ENCODE assay signal across 16 cellular contexts in the genomic region with DNA sequence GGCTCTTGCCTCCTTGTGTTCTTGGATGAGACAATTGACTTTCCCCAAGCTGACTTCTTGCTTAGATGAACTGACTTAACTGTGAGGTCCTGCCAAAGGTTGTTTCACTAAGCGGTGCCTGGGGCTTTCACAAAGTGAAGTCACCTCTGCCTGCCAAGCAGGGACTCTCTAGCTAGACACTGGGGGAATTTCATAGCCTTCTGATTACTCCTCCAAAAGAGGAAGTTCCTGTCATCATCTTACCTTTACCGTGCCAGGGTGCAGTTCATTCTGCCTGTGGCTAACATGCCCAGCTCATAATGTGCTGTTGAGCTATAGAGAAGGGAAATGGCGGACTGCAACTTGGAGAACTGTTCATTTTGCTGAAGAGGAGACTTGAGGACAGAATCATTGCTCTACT.
A peak's percentile ranks its signal among the peaks of the same experiment; 100 is the strongest.
DNase-seq lines count a peak whose midpoint lies in the region; ATAC-seq and TF ChIP-seq lines count a peak whose summit lies in the region.
"Had no signal": no experiment of that assay in that cellular context is flagged by ENCODE, and none has a peak within 500 bp of the region (broad histone marks: within the 10 kb centered on the region; RNA-seq: fewer than 3 reads in every experiment).

No MANE protein-coding gene starts in this region.

- DNase-seq in foreskin keratinocyte = peak; percentile 74 to 89
- no peak for DNase-seq in aorta
- no peak for DNase-seq in neuronal stem cell (ENCODE audit: low spot score)
- DNase-seq in effector CD8-positive, alpha-beta T cell (lab: John Stamatoyannopoulos, UW) = no peak
- DNase-seq in gastrocnemius medialis = no peak
- DNase-seq: activated B cell treated with CpG ODN at 0.5 μM for 24 hours, caudate nucleus, COR-L47 had no signal

- intact Hi-C loops in aorta (cut with DNase I) (no loop called here), gastrocnemius medialis (cut with DNase I; ENCODE audit: low total_unique reads) (no loop called here)

- peak overlapping the region; percentile 87 for H3K27ac ChIP-seq in foreskin keratinocyte
- no peak overlapping the region for H3K27ac ChIP-seq in aorta (ENCODE audit: low read depth in 1 of 2, low read length in 2 of 2)
- no peak overlapping the region for H3K27ac ChIP-seq in neuronal stem cell (replicated peaks; ENCODE audit: low read length)
- H3K27ac ChIP-seq in gastrocnemius medialis = no peak overlapping the region
- H3K27ac ChIP-seq: gastroesophageal sphincter, prostate gland, vagina had no signal

- no peak overlapping the region for H3K4me2 ChIP-seq in neuronal stem cell (ENCODE audit: insufficient read depth, low read length, poor library complexity, severe bottlenecking)

- no peak overlapping the region for H3K4me3 ChIP-seq in aorta (ENCODE audit: low read length in 2 of 2)
- H3K4me3 ChIP-seq in neuronal stem cell (ENCODE audit: low read length in 2 of 2) = no peak overlapping the region
- H3K4me3 ChIP-seq in gastrocnemius medialis = no peak overlapping the region
- H3K4me3 ChIP-seq: gastroesophageal sphincter, lung, prostate gland, vagina had no signal

- no peak overlapping the region for H3K9ac ChIP-seq in neuronal stem cell (ENCODE audit: low read depth, low read length, poor library complexity)

- TF ChIP-seq POLR2A in gastrocnemius medialis (IDR thresholded peaks at IDR 0.05) = no peak

- H3K4ac ChIP-seq in neuronal stem cell (ENCODE audit: low read length) = no peak overlapping the region

- no peak overlapping the region for H3K14ac ChIP-seq in neuronal stem cell (ENCODE audit: low read length)

- no peak overlapping the region for H3K18ac ChIP-seq in neuronal stem cell (ENCODE audit: low read length)

- H3K23ac ChIP-seq in neuronal stem cell (ENCODE audit: low read depth, low read length, poor library complexity) = no peak overlapping the region

- H4K8ac ChIP-seq in neuronal stem cell (ENCODE audit: low read depth, low read length) = no peak overlapping the region

- H3K9me3 ChIP-seq in aorta (ENCODE audit: control insufficient read depth, low read length) (no peaks in the 10 kb centered on the region), neuronal stem cell (replicated peaks in 1 of 2; ENCODE audit: control insufficient read depth in 2 of 2, insufficient read depth in 1 of 2, low read depth in 1 of 2, low read length in 2 of 2) (peaks cover 3 to 12% of the 10 kb centered on the region in 2 donors), gastrocnemius medialis (no peaks in the 10 kb centered on the region)
- H3K9me3 ChIP-seq: gastroesophageal sphincter, prostate gland, vagina had no signal

- no peak overlapping the region for H4K91ac ChIP-seq in neuronal stem cell (ENCODE audit: low read depth, low read length, poor library complexity)

- ATAC-seq in GM18907 (IDR thresholded peaks at IDR 0.05; ENCODE audit: unreplicated experiment) (peak; percentile 99), GM21717 (IDR thresholded peaks at IDR 0.05; ENCODE audit: unreplicated experiment) (peak; percentile 97), HG03135 (IDR thresholded peaks at IDR 0.05; ENCODE audit: unreplicated experiment) (peak; percentile 78), foreskin keratinocyte (peak; percentile 15), aorta (ENCODE audit: low FRiP score) (no peak), gastrocnemius medialis (no peak)
- ATAC-seq: gastroesophageal sphincter, Right ventricle myocardium inferior had no signal

- no peak for TF ChIP-seq CTCF in foreskin keratinocyte (conservative IDR thresholded peaks at IDR 0.05)
- TF ChIP-seq CTCF in gastrocnemius medialis (IDR thresholded peaks at IDR 0.05 in 4 of 5, conservative IDR thresholded peaks at IDR 0.05 in 1 of 5) = no peak

- H3K36me3 ChIP-seq in aorta (ENCODE audit: control insufficient read depth in 1 of 2, insufficient read depth in 2 of 2, low read length in 1 of 2) (no peaks in the 10 kb centered on the region), neuronal stem cell (replicated peaks in 1 of 2; ENCODE audit: control insufficient read depth in 2 of 2, insufficient read depth in 2 of 2, low read length in 2 of 2) (no peaks in the 10 kb centered on the region), gastrocnemius medialis (no peaks in the 10 kb centered on the region)
- H3K36me3 ChIP-seq: gastroesophageal sphincter, prostate gland, vagina had no signal

- no peak overlapping the region for H2BK5ac ChIP-seq in neuronal stem cell (ENCODE audit: low read length)

- peaks cover 46% of the 10 kb centered on the region for H3K4me1 ChIP-seq in foreskin keratinocyte
- H3K4me1 ChIP-seq in aorta (ENCODE audit: control insufficient read depth in 1 of 2, insufficient read depth in 2 of 2, low read length in 2 of 2) = peaks cover 0 to 5% of the 10 kb centered on the region in 2 donors
- peaks cover 3 to 13% of the 10 kb centered on the region in 2 donors for H3K4me1 ChIP-seq in neuronal stem cell (ENCODE audit: control insufficient read depth in 2 of 2, insufficient read depth in 1 of 2, low read depth in 1 of 2, low read length in 2 of 2)
- no peaks in the 10 kb centered on the region for H3K4me1 ChIP-seq in gastrocnemius medialis
- H3K4me1 ChIP-seq: gastroesophageal sphincter, prostate gland, vagina had no signal

- no peak overlapping the region for H2AFZ ChIP-seq in neuronal stem cell (ENCODE audit: low read length)

- WGBS in aorta, 2 donors = 89 to 95% methylated on average over 3 of the region's 3 CpGs
- WGBS in neuronal stem cell (ENCODE audit: extremely low coverage in 2 of 2, insufficient read length in 2 of 2, insufficient replicate concordance in 1 of 2), 2 donors = no CpG with 5 or more reads among the region's 3 CpGs

- no peak overlapping the region for H2BK12ac ChIP-seq in neuronal stem cell (ENCODE audit: low read length)

- H3K27me3 ChIP-seq in foreskin keratinocyte (no peaks in the 10 kb centered on the region), aorta (ENCODE audit: control insufficient read depth in 1 of 2, insufficient read depth in 2 of 2, low read length in 1 of 2) (peaks cover 0 to 2% of the 10 kb centered on the region in 2 donors), neuronal stem cell (ENCODE audit: control insufficient read depth in 3 of 3, insufficient read depth in 3 of 3, low read depth in 1 of 3, low read length in 3 of 3) (no peaks in the 10 kb centered on the region), gastrocnemius medialis (no peaks in the 10 kb centered on the region)
- H3K27me3 ChIP-seq: vagina had no signal

- H2BK120ac ChIP-seq in neuronal stem cell (ENCODE audit: low read depth, low read length) = no peak overlapping the region

- no peaks in the 10 kb centered on the region for H3K79me1 ChIP-seq in neuronal stem cell (ENCODE audit: low read depth, low read length)

- H2BK15ac ChIP-seq in neuronal stem cell (ENCODE audit: low read length) = no peak overlapping the region

- in situ Hi-C loops in gastrocnemius medialis (cut with MboI; ENCODE audit: low sequenced_read_pairs in 4 of 4) = no loop called here

- H2AK5ac ChIP-seq in neuronal stem cell (ENCODE audit: low read depth, low read length) = no peak overlapping the region

Comparison
In these comparisons a context has a peak if more than half of its experiments do, and no peak if none do; other contexts are left out.
1. ATAC-seq: peak in GM18907 (single experiment), GM21717 (single experiment), HG03135 (single experiment) and foreskin keratinocyte (single experiment); none in aorta (single experiment) and gastrocnemius medialis (0 of 2).
2. DNase-seq: peak in foreskin keratinocyte (2 of 2); none in aorta (0 of 2), neuronal stem cell (single experiment), effector CD8-positive, alpha-beta T cell (single experiment) and gastrocnemius medialis (0 of 2).